In the genomic region with DNA sequence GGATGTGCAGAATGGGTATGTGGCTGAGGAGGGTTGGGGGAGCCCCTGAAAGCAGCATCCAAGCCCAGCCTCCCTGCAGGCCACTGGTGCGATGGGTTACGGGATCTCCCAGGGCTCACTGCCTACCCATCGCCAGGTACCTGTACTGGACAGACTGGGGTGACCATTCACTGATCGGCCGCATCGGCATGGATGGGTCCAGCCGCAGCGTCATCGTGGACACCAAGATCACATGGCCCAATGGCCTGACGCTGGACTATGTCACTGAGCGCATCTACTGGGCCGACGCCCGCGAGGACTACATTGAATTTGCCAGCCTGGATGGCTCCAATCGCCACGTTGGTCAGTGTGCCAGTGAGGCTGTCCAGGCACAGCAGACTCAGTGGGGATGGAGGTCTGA, we compare ENCODE assay signal across 9 cellular contexts. TPM values are rescaled to one million over a fixed set of nuclear protein-coding genes. Genes with fewer than 3 reads are reported as not detected.
"Had no signal": no experiment of that assay in that cellular context is flagged by ENCODE, and none has a peak within 500 bp of the region (broad histone marks: within the 10 kb centered on the region; RNA-seq: fewer than 3 reads in every experiment).

No MANE protein-coding gene starts in this region.

- FAIRE-seq: H1, H54 had no signal

- H3K27ac Mint-ChIP-seq: GM23338, H9, IgD-negative memory B cell had no signal

- H3K27ac ChIP-seq: HL-60 had no signal

- H3K4me3 Mint-ChIP-seq: GM23338, H9, IgD-negative memory B cell had no signal

- H2AFZ ChIP-seq: GM23338 had no signal

- H3K9me3 Mint-ChIP-seq: GM23338, H9, IgD-negative memory B cell had no signal

- H3K4me3 ChIP-seq: GM23338 had no signal

- ATAC-seq: GM23338 had no signal

- H3K4me1 Mint-ChIP-seq: GM23338, H9 had no signal

- H3K4me2 ChIP-seq: GM23338 had no signal

- DNase-seq: H9, HCEC 1CT, KG1 had no signal

RNA-seq across cellular contexts. Expression of a gene that starts 50.9 kb away (rescaled TPM):
- total RNA-seq: GM23338, H1, H9, HT1080 had no signal
- polyA plus RNA-seq: H1, IgD-negative memory B cell had no signal
